ENCODE assay signal across 8 cellular contexts in the genomic region with DNA sequence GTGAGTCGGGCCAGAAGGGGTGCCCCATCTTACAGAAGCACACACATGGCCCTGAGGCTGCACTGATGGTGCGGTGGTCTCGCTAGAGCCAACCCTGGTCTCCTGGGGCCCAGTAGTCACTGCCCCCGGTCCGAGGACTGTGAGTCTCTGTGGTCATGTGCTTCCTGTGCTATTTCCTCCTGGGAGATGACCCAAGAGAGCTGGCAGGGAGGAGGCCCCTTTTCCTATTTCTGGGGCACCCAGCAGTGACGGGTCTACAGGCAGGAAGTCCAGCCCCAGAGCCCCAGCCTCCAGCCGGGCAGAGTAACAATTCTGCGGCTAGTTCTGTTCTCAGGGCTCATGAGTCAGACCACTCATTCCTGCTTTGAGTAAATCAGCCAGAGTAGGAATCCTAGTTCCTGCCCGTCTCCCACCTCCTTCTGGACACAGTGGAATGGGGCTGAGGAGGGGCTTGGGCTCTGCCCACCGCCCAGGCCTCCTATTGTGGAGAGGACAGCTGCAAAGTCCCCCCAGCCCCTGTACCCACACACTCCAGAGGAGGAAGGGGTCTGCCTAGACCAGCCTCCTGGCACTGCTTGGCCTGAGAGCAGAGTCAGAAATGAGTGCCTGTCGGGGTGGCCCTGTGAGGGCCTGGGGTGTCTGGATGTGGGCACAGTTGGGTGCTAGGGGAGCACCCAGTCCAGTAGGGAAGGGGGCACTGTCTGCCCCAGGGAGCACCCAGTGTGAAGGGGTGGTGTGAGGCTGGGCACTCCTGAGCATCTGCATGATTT.
A peak's percentile ranks its signal among the peaks of the same experiment; 100 is the strongest.
DNase-seq lines count a peak whose midpoint lies in the region; ATAC-seq lines count a peak whose summit lies in the region.

No MANE protein-coding gene starts in this region.

- no peaks in the 10 kb centered on the region for H3K9me3 Mint-ChIP-seq in CD4-positive, CD25-positive, alpha-beta regulatory T cell
- no peaks in the 10 kb centered on the region for H3K9me3 Mint-ChIP-seq in activated T-cell treated with anti-CD3 and anti-CD28 coated beads, Interleukin-2, amount 50 U/mL, for 72 hours

- DNase-seq in CD4-positive, CD25-positive, alpha-beta regulatory T cell: peak in 1 of 3 donors; percentile 30
- peak in 1 of 2 donors; percentile 60 for DNase-seq in activated T-cell treated with anti-CD3 and anti-CD28 coated beads, Interleukin-2, amount 50 U/mL, for 72 hours
- peak in 34 of 42 donors; percentile 41 to 91 (median 65) for DNase-seq in head of caudate nucleus
- DNase-seq in renal cortical epithelial cell (ENCODE audit: low read depth): peak; percentile 68
- no peak for DNase-seq in SW 1271 (lab: John Stamatoyannopoulos, UW)
- DNase-seq in activated naive CD4-positive, alpha-beta T cell treated with anti-CD3 and anti-CD28 coated beads, Interleukin-2, amount 50 U/mL, for 16 hours: no peak

- H3K36me3 Mint-ChIP-seq in CD4-positive, CD25-positive, alpha-beta regulatory T cell: no peaks in the 10 kb centered on the region
- no peaks in the 10 kb centered on the region for H3K36me3 Mint-ChIP-seq in activated T-cell treated with anti-CD3 and anti-CD28 coated beads, Interleukin-2, amount 50 U/mL, for 72 hours (ENCODE audit: insufficient read depth in 2 of 2)

- no peak overlapping the region for H3K4me3 Mint-ChIP-seq in CD4-positive, CD25-positive, alpha-beta regulatory T cell
- H3K4me3 Mint-ChIP-seq in activated T-cell treated with anti-CD3 and anti-CD28 coated beads, Interleukin-2, amount 50 U/mL, for 72 hours: peak overlapping the region; percentile 39 to 68

- H3K27me3 ChIP-seq in CD4-positive, CD25-positive, alpha-beta regulatory T cell (ENCODE audit: control insufficient read depth, insufficient read depth, low read length): no peaks in the 10 kb centered on the region

- peak overlapping the region; percentile 33 for H3K27ac ChIP-seq in CD4-positive, CD25-positive, alpha-beta regulatory T cell (ENCODE audit: insufficient read depth, low read length, poor library complexity, severe bottlenecking)

- intact Hi-C loops in head of caudate nucleus (cut with DNase I): no loop called here

- peaks cover 11% of the 10 kb centered on the region for H3K4me1 ChIP-seq in CD4-positive, CD25-positive, alpha-beta regulatory T cell (ENCODE audit: control insufficient read depth, insufficient read depth, low read length, poor library complexity, severe bottlenecking)

- H3K27ac Mint-ChIP-seq in CD4-positive, CD25-positive, alpha-beta regulatory T cell: peak overlapping the region in 2 of 3 donors; percentile 83 to 87
- H3K27ac Mint-ChIP-seq in activated T-cell treated with anti-CD3 and anti-CD28 coated beads, Interleukin-2, amount 50 U/mL, for 72 hours: no peak overlapping the region

- H3K4me3 ChIP-seq in CD4-positive, CD25-positive, alpha-beta regulatory T cell (ENCODE audit: low read depth, low read length): no peak overlapping the region

- peak; percentile 33 for ATAC-seq in CD4-positive, CD25-positive, alpha-beta regulatory T cell (ENCODE audit: low read depth in 2 of 2)
- ATAC-seq in GM19455 (IDR thresholded peaks at IDR 0.05; ENCODE audit: unreplicated experiment): peak; percentile 80
- peak; percentile 84 for ATAC-seq in HG03520 (IDR thresholded peaks at IDR 0.05; ENCODE audit: unreplicated experiment)
- ATAC-seq in activated T-cell treated with anti-CD3 and anti-CD28 coated beads, Interleukin-2, amount 50 U/mL, for 72 hours (replicated peaks in 1 of 2): peak; percentile 78 to 91

- H3K9me3 ChIP-seq in CD4-positive, CD25-positive, alpha-beta regulatory T cell (ENCODE audit: control insufficient read depth in 2 of 2, low read length in 2 of 2): no peaks in the 10 kb centered on the region

- H3K36me3 ChIP-seq in CD4-positive, CD25-positive, alpha-beta regulatory T cell (ENCODE audit: control insufficient read depth, insufficient read depth, low read length): peaks cover 3% of the 10 kb centered on the region

- peaks cover 0 to 54% (median 29%) of the 10 kb centered on the region in 4 donors for H3K4me1 Mint-ChIP-seq in CD4-positive, CD25-positive, alpha-beta regulatory T cell
- peaks cover 26% of the 10 kb centered on the region for H3K4me1 Mint-ChIP-seq in activated T-cell treated with anti-CD3 and anti-CD28 coated beads, Interleukin-2, amount 50 U/mL, for 72 hours (ENCODE audit: low read depth)

- H3K27me3 Mint-ChIP-seq in CD4-positive, CD25-positive, alpha-beta regulatory T cell: no peaks in the 10 kb centered on the region
- no peaks in the 10 kb centered on the region for H3K27me3 Mint-ChIP-seq in activated T-cell treated with anti-CD3 and anti-CD28 coated beads, Interleukin-2, amount 50 U/mL, for 72 hours (ENCODE audit: low read depth)

Comparison
In these comparisons a context has a peak if more than half of its experiments do, and no peak if none do; other contexts are left out.
1. ATAC-seq: peak in every context shown above with its lines; median percentile 84 in activated T-cell treated with anti-CD3 and anti-CD28 coated beads, Interleukin-2, amount 50 U/mL, for 72 hours; 84 in HG03520; 80 in GM19455; 33 in CD4-positive, CD25-positive, alpha-beta regulatory T cell.
2. DNase-seq: peak in head of caudate nucleus (34 of 42) and renal cortical epithelial cell (single experiment); none in SW 1271 (0 of 2) and activated naive CD4-positive, alpha-beta T cell treated with anti-CD3 and anti-CD28 coated beads, Interleukin-2, amount 50 U/mL, for 16 hours (single experiment).
3. H3K4me3 Mint-ChIP-seq: peak in activated T-cell treated with anti-CD3 and anti-CD28 coated beads, Interleukin-2, amount 50 U/mL, for 72 hours (2 of 2); none in CD4-positive, CD25-positive, alpha-beta regulatory T cell (0 of 4).